ENCODE assay signal across 30 cellular contexts in genomic region chr2:34664266-34664665, GRCh38.
"Had no signal": no experiment of that assay in that cellular context is flagged by ENCODE, and none has a peak within 500 bp of the region (broad histone marks: within the 10 kb centered on the region; RNA-seq: fewer than 3 reads in every experiment).

No MANE protein-coding gene starts in this region.

- DNase-seq: activated B cell treated with CpG ODN at 0.5 μM for 24 hours; activated CD4-positive, alpha-beta T cell treated with anti-CD3 and anti-CD28 coated beads for 48 hours; activated CD4-positive, alpha-beta T cell treated with anti-CD3 and anti-CD28 coated beads, Interleukin-2, amount 50 U/mL, for 1 hour; activated CD4-positive, alpha-beta T cell treated with anti-CD3 and anti-CD28 coated beads, Interleukin-2, amount 50 U/mL, for 48 hours; activated CD8-positive, alpha-beta memory T cell treated with anti-CD3 and anti-CD28 coated beads for 24 hours; activated CD8-positive, alpha-beta T cell treated with anti-CD3 and anti-CD28 coated beads for 36 hours; activated effector memory CD4-positive, alpha-beta T cell treated with Interleukin-2 at 50 U/mL for 16 hours; activated gamma-delta T cell treated with Interleukin-2 at 50 U/mL for 16 hours; activated naive CD4-positive, alpha-beta T cell treated with anti-CD3 and anti-CD28 coated beads, Interleukin-2, amount 50 U/mL, for 16 hours; activated naive CD4-positive, alpha-beta T cell treated with Interleukin-2 at 50 U/mL for 16 hours; activated T-cell treated with anti-CD3 and anti-CD28 coated beads, Interleukin-2, amount 50 U/mL, for 4 hours; amniotic stem cell; anterior cingulate cortex; caudate nucleus; cortex of kidney; dermis blood vessel endothelial cell; effector CD4-positive, alpha-beta T cell; effector memory CD8-positive, alpha-beta T cell; erythroblast; foreskin keratinocyte; head of caudate nucleus; SW 1271; T-cell; T-helper 17 cell had no signal

- FAIRE-seq: astrocyte, colon had no signal

- H3K4me3 ChIP-seq: esophagus muscularis mucosa, gastroesophageal sphincter had no signal

- ATAC-seq: activated CD4-positive, CD25-positive, alpha-beta regulatory T cell treated with anti-CD3 and anti-CD28 coated beads, Interleukin-2, amount 50 U/mL, for 24 hours; activated CD8-positive, alpha-beta T cell treated with anti-CD3 and anti-CD28 coated beads for 36 hours; activated T-cell treated with anti-CD3 and anti-CD28 coated beads, Interleukin-2, amount 50 U/mL, for 4 hours; activated T-helper 17 cell treated with anti-CD3 and anti-CD28 coated beads, Interleukin-2, amount 50 U/mL, for 72 hours; effector memory CD8-positive, alpha-beta T cell; foreskin keratinocyte; gastroesophageal sphincter; T-cell; T-helper 17 cell had no signal

- H3K27me3 ChIP-seq: esophagus muscularis mucosa, foreskin keratinocyte, gastroesophageal sphincter had no signal

- H3K36me3 ChIP-seq: esophagus muscularis mucosa, gastroesophageal sphincter had no signal
